ENCODE assay signal across 15 cellular contexts in genomic region chr1:116673935-116674630, GRCh38. TPM values are rescaled to one million over a fixed set of nuclear protein-coding genes. Genes with fewer than 3 reads are reported as not detected.
"Had no signal": no experiment of that assay in that cellular context is flagged by ENCODE, and none has a peak within 500 bp of the region (broad histone marks: within the 10 kb centered on the region; RNA-seq: fewer than 3 reads in every experiment).

No MANE protein-coding gene starts in this region.

- H3K27me3 ChIP-seq: ascending aorta, right atrium auricular region, tibial artery had no signal

- H3K4me1 ChIP-seq: ascending aorta, tibial artery had no signal

- H3K27ac ChIP-seq: ascending aorta, right atrium auricular region, skin epidermis, tibial artery had no signal

- DNase-seq: activated CD4-positive, CD25-positive, alpha-beta regulatory T cell treated with anti-CD3 and anti-CD28 coated beads, Interleukin-2, amount 50 U/mL, for 72 hours; activated naive CD4-positive, alpha-beta T cell treated with Interleukin-2 at 50 U/mL for 16 hours; activated naive CD8-positive, alpha-beta T cell treated with anti-CD3 and anti-CD28 coated beads, Interleukin-2, amount 50 U/mL, for 24 hours; activated T-cell treated with anti-CD3 and anti-CD28 coated beads for 4 hours; caudate nucleus; naive thymus-derived CD8-positive, alpha-beta T cell; nucleus accumbens; stimulated activated CD4-positive, alpha-beta T cell treated with anti-CD3 and anti-CD28 coated beads, Interleukin-15, amount 100 ng/mL, for 24 hours; stimulated activated CD4-positive, alpha-beta T cell treated with anti-CD3 and anti-CD28 coated beads, Interleukin-4, amount 100 ng/mL, for 1 hour; stimulated activated naive CD4-positive, alpha-beta T cell; tibial artery had no signal

- H3K27ac Mint-ChIP-seq: activated naive CD8-positive, alpha-beta T cell treated with anti-CD3 and anti-CD28 coated beads, Interleukin-2, amount 50 U/mL, for 24 hours; naive thymus-derived CD8-positive, alpha-beta T cell had no signal

- H3K36me3 ChIP-seq: ascending aorta, right atrium auricular region, tibial artery had no signal

- H3K4me3 ChIP-seq: ascending aorta, right atrium auricular region, skin epidermis, tibial artery had no signal

- H3K9me3 ChIP-seq: ascending aorta, right atrium auricular region, tibial artery had no signal

- H3K4me3 Mint-ChIP-seq: activated naive CD8-positive, alpha-beta T cell treated with anti-CD3 and anti-CD28 coated beads, Interleukin-2, amount 50 U/mL, for 24 hours; naive thymus-derived CD8-positive, alpha-beta T cell had no signal

- ATAC-seq: activated naive CD8-positive, alpha-beta T cell treated with anti-CD3 and anti-CD28 coated beads, Interleukin-2, amount 50 U/mL, for 24 hours; left lobe of liver; naive thymus-derived CD8-positive, alpha-beta T cell had no signal

- H3K4me1 Mint-ChIP-seq: activated naive CD8-positive, alpha-beta T cell treated with anti-CD3 and anti-CD28 coated beads, Interleukin-2, amount 50 U/mL, for 24 hours had no signal

- H3K9me3 Mint-ChIP-seq: activated naive CD8-positive, alpha-beta T cell treated with anti-CD3 and anti-CD28 coated beads, Interleukin-2, amount 50 U/mL, for 24 hours; naive thymus-derived CD8-positive, alpha-beta T cell had no signal

RNA-seq across cellular contexts. Expression of gene IGSF3, which starts 6.5 kb away (rescaled TPM):
- polyA plus RNA-seq: naive thymus-derived CD8-positive, alpha-beta T cell had no signal
